In the genomic region with DNA sequence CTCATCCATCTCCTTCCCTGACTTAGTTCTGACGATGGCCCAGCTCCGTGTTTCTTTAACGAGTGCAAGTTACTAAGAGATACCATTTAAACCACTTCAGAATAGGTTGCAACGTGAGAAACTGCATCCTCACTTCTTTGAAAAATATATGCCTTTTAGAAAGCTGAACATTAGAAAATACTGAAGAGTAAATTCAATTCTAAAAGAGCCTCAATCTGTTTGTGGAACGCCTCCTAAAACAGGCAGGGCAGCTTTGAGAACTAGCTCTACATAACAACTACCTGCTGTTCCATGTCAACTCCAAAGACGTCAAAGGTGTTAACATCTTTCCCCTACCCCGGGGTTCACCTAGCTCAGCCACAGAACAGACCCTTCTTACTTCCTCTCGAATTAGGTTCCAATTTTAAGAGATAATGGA, we compare ENCODE assay signal across 1 cellular context.
TF ChIP-seq lines count a peak whose summit lies in the region.

No MANE protein-coding gene starts in this region.

TF ChIP-seq in GM23338, 12 proteins besides CTCF, POLR2A, EP300 and RAD21 (continued from another document):
- TF ChIP-seq, protein P1, sequence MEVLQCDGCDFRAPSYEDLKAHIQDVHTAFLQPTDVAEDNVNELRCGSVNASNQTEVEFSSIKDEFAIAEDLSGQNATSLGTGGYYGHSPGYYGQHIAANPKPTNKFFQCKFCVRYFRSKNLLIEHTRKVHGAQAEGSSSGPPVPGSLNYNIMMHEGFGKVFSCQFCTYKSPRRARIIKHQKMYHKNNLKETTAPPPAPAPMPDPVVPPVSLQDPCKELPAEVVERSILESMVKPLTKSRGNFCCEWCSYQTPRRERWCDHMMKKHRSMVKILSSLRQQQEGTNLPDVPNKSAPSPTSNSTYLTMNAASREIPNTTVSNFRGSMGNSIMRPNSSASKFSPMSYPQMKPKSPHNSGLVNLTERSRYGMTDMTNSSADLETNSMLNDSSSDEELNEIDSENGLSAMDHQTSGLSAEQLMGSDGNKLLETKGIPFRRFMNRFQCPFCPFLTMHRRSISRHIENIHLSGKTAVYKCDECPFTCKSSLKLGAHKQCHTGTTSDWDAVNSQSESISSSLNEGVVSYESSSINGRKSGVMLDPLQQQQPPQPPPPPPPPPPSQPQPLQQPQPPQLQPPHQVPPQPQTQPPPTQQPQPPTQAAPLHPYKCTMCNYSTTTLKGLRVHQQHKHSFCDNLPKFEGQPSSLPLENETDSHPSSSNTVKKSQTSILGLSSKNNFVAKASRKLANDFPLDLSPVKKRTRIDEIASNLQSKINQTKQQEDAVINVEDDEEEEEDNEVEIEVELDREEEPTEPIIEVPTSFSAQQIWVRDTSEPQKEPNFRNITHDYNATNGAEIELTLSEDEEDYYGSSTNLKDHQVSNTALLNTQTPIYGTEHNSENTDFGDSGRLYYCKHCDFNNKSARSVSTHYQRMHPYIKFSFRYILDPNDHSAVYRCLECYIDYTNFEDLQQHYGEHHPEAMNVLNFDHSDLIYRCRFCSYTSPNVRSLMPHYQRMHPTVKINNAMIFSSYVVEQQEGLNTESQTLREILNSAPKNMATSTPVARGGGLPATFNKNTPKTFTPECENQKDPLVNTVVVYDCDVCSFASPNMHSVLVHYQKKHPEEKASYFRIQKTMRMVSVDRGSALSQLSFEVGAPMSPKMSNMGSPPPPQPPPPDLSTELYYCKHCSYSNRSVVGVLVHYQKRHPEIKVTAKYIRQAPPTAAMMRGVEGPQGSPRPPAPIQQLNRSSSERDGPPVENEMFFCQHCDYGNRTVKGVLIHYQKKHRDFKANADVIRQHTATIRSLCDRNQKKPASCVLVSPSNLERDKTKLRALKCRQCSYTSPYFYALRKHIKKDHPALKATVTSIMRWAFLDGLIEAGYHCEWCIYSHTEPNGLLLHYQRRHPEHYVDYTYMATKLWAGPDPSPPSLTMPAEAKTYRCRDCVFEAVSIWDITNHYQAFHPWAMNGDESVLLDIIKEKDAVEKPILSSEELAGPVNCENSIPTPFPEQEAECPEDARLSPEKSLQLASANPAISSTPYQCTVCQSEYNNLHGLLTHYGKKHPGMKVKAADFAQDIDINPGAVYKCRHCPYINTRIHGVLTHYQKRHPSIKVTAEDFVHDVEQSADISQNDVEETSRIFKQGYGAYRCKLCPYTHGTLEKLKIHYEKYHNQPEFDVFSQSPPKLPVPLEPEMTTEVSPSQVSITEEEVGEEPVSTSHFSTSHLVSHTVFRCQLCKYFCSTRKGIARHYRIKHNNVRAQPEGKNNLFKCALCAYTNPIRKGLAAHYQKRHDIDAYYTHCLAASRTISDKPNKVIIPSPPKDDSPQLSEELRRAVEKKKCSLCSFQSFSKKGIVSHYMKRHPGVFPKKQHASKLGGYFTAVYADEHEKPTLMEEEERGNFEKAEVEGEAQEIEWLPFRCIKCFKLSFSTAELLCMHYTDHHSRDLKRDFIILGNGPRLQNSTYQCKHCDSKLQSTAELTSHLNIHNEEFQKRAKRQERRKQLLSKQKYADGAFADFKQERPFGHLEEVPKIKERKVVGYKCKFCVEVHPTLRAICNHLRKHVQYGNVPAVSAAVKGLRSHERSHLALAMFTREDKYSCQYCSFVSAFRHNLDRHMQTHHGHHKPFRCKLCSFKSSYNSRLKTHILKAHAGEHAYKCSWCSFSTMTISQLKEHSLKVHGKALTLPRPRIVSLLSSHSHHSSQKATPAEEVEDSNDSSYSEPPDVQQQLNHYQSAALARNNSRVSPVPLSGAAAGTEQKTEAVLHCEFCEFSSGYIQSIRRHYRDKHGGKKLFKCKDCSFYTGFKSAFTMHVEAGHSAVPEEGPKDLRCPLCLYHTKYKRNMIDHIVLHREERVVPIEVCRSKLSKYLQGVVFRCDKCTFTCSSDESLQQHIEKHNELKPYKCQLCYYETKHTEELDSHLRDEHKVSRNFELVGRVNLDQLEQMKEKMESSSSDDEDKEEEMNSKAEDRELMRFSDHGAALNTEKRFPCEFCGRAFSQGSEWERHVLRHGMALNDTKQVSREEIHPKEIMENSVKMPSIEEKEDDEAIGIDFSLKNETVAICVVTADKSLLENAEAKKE (CRISPR knock-in tag; IDR thresholded peaks at IDR 0.05), result no peak
- TF ChIP-seq JUNB (IDR thresholded peaks at IDR 0.05; ENCODE audit: unreplicated experiment) (no peak), POLR2AphosphoS5 (IDR thresholded peaks at IDR 0.05; ENCODE audit: low read depth) (no peak), EZH2 (IDR thresholded peaks at IDR 0.05; ENCODE audit: low read depth, unreplicated experiment) (no peak), ZNF114 (CRISPR knock-in tag; IDR thresholded peaks at IDR 0.05) (no peak), EZH2phosphoT487 (IDR thresholded peaks at IDR 0.05; ENCODE audit: unreplicated experiment) (no peak), CREB1 (CRISPR knock-in tag; IDR thresholded peaks at IDR 0.05; ENCODE audit: low read depth) (no peak), ZNF331 (CRISPR knock-in tag; IDR thresholded peaks at IDR 0.05; ENCODE audit: low read depth) (no peak)
- TF ChIP-seq, protein P2, sequence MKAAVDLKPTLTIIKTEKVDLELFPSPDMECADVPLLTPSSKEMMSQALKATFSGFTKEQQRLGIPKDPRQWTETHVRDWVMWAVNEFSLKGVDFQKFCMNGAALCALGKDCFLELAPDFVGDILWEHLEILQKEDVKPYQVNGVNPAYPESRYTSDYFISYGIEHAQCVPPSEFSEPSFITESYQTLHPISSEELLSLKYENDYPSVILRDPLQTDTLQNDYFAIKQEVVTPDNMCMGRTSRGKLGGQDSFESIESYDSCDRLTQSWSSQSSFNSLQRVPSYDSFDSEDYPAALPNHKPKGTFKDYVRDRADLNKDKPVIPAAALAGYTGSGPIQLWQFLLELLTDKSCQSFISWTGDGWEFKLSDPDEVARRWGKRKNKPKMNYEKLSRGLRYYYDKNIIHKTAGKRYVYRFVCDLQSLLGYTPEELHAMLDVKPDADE (IDR thresholded peaks at IDR 0.05), result no peak
- TF ChIP-seq, protein P3, sequence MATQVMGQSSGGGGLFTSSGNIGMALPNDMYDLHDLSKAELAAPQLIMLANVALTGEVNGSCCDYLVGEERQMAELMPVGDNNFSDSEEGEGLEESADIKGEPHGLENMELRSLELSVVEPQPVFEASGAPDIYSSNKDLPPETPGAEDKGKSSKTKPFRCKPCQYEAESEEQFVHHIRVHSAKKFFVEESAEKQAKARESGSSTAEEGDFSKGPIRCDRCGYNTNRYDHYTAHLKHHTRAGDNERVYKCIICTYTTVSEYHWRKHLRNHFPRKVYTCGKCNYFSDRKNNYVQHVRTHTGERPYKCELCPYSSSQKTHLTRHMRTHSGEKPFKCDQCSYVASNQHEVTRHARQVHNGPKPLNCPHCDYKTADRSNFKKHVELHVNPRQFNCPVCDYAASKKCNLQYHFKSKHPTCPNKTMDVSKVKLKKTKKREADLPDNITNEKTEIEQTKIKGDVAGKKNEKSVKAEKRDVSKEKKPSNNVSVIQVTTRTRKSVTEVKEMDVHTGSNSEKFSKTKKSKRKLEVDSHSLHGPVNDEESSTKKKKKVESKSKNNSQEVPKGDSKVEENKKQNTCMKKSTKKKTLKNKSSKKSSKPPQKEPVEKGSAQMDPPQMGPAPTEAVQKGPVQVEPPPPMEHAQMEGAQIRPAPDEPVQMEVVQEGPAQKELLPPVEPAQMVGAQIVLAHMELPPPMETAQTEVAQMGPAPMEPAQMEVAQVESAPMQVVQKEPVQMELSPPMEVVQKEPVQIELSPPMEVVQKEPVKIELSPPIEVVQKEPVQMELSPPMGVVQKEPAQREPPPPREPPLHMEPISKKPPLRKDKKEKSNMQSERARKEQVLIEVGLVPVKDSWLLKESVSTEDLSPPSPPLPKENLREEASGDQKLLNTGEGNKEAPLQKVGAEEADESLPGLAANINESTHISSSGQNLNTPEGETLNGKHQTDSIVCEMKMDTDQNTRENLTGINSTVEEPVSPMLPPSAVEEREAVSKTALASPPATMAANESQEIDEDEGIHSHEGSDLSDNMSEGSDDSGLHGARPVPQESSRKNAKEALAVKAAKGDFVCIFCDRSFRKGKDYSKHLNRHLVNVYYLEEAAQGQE (IDR thresholded peaks at IDR 0.05; ENCODE audit: unreplicated experiment), result no peak
